In genomic region chr20:19583532-19584175, GRCh38 we compare ENCODE assay signal across 8 cellular contexts.
DNase-seq lines count a peak whose midpoint lies in the region; ATAC-seq, FAIRE-seq and TF ChIP-seq lines count a peak whose summit lies in the region.

No MANE protein-coding gene starts in this region.

- H3K4me3 ChIP-seq in IMR-90 (ENCODE audit: insufficient read depth, low read depth, low read length) (no peak overlapping the region), Peyer's patch (no peak overlapping the region), bronchial epithelial cell (ENCODE audit: low read depth, low read length) (no peak overlapping the region)

- H3K14ac ChIP-seq in IMR-90 (replicated peaks; ENCODE audit: low read depth, low read length): no peak overlapping the region

- H3K27ac ChIP-seq in IMR-90 (ENCODE audit: insufficient read depth, low read length): no peak overlapping the region
- H3K27ac ChIP-seq in Peyer's patch: no peak overlapping the region

- no peak overlapping the region for H4K5ac ChIP-seq in IMR-90 (ENCODE audit: low read depth, low read length)

- no TSS peak for BruUV-seq in IMR-90 (replicated peaks; lab: Mats Ljungman, UMichigan)

- no peak overlapping the region for H2BK15ac ChIP-seq in IMR-90 (ENCODE audit: low read depth, low read length)

- intact Hi-C loops in IMR-90 (cut with micrococcal nuclease): loop anchor here (2.0 to 10.0 kb wide), 3 partner anchors 377 to 996 kb away; partner anchors contain the start of gene DTD1

- ATAC-seq in IMR-90 (ENCODE audit: low read depth) (peak; percentile 75), HG03571 (IDR thresholded peaks at IDR 0.05; ENCODE audit: unreplicated experiment) (no peak)

- CTCF ChIA-PET in IMR-90 (lab: Yijun Ruan, JAX): interaction anchor here (0.7 kb wide), 1 partner anchor 12 kb away, joined by 3 read pairs; no protein-coding TSS in a partner anchor

- no peak overlapping the region for H2AFZ ChIP-seq in IMR-90 (replicated peaks; ENCODE audit: low read length, poor library complexity)

- H4K8ac ChIP-seq in IMR-90 (ENCODE audit: low read depth in 2 of 2, low read length in 2 of 2): no peak overlapping the region

- no peaks in the 10 kb centered on the region for H3K9me3 ChIP-seq in IMR-90 (ENCODE audit: control insufficient read depth, insufficient read depth, low read length)
- no peaks in the 10 kb centered on the region for H3K9me3 ChIP-seq in Peyer's patch

- no peak for FAIRE-seq in bronchial epithelial cell (lab: Jason Lieb, UNC)

- dilution Hi-C loops in IMR-90 (cut with HindIII; ENCODE audit: low sequenced_read_pairs, unreplicated experiment): no loop called here

- TF ChIP-seq RAD21 in IMR-90 (IDR thresholded peaks at IDR 0.05; ENCODE audit: low read length): peak; percentile 64

- no peaks in the 10 kb centered on the region for H3K9me1 ChIP-seq in IMR-90 (ENCODE audit: insufficient read depth, low read length)

- no peak for TF ChIP-seq POLR2A in IMR-90 (IDR thresholded peaks at IDR 0.05; ENCODE audit: low read depth, low read length)
- TF ChIP-seq POLR2A in Peyer's patch (IDR thresholded peaks at IDR 0.05): no peak

- no peak overlapping the region for H2AK5ac ChIP-seq in IMR-90 (ENCODE audit: low read depth, low read length)

- H3K56ac ChIP-seq in IMR-90 (ENCODE audit: extremely low read depth, insufficient read depth, low read length): no peak overlapping the region

- no peaks in the 10 kb centered on the region for H3K79me1 ChIP-seq in IMR-90 (ENCODE audit: low read depth in 1 of 2, low read length in 2 of 2)

- no peak overlapping the region for H2BK120ac ChIP-seq in IMR-90 (ENCODE audit: low read depth, low read length)

- peak; percentile 63 for DNase-seq in SIG-M5 treated with dmso at 0.1 percent for 504 hours (lab: John Stamatoyannopoulos, UW; ENCODE audit: unreplicated experiment)
- DNase-seq in SIG-M5 (lab: John Stamatoyannopoulos, UW): no peak
- peak; percentile 5 for DNase-seq in IMR-90
- DNase-seq in Peyer's patch: peak; percentile 26 to 80 (median 77)
- peak; percentile 40 for DNase-seq in bronchial epithelial cell (ENCODE audit: low read depth)
- DNase-seq in kidney glomerular epithelial cell (lab: John Stamatoyannopoulos, UW): peak; percentile 32
- DNase-seq in stimulated activated CD4-positive, alpha-beta T cell treated with anti-CD3 and anti-CD28 coated beads, Interleukin-2, amount 100 ng/mL, for 48 hours: peak; percentile 17 to 59

- H4K91ac ChIP-seq in IMR-90 (ENCODE audit: insufficient read depth, low read depth, low read length): no peak overlapping the region

- TF ChIP-seq CTCF in IMR-90 (conservative IDR thresholded peaks at IDR 0.05; ENCODE audit: low read depth, low read length) (peak; percentile 53), Peyer's patch (IDR thresholded peaks at IDR 0.05) (peak in 4 of 6 experiments; percentile 51 to 79 (median 70)), bronchial epithelial cell (IDR thresholded peaks at IDR 0.05; ENCODE audit: insufficient read depth, low read length, severe bottlenecking) (peak; percentile 90)

- no peak overlapping the region for H2AK9ac ChIP-seq in IMR-90 (replicated peaks; ENCODE audit: low read depth, low read length, poor library complexity)

- WGBS in IMR-90 (ENCODE audit: extremely low coverage in 2 of 2, insufficient read length in 1 of 2), 2 experiments: 28% methylated on average over 4 of the region's 12 CpGs; no CpG with 5 or more reads in 1 of the 2 experiments

- H2BK20ac ChIP-seq in IMR-90 (ENCODE audit: low read depth, low read length): no peak overlapping the region

- no peak overlapping the region for H3K18ac ChIP-seq in IMR-90 (ENCODE audit: low read depth, low read length)

- POLR2A ChIA-PET in IMR-90 (lab: Charles Lee; ENCODE audit: unreplicated experiment): no interaction called here

- H3K4me2 ChIP-seq in IMR-90 (ENCODE audit: low read depth, low read length): no peak overlapping the region

- H3K36me3 ChIP-seq in IMR-90 (ENCODE audit: control insufficient read depth, insufficient read depth, low read length): no peaks in the 10 kb centered on the region
- no peaks in the 10 kb centered on the region for H3K36me3 ChIP-seq in Peyer's patch
- H3K36me3 ChIP-seq in bronchial epithelial cell (ENCODE audit: control insufficient read depth, insufficient read depth, low read length): no peaks in the 10 kb centered on the region

- in situ Hi-C loops in IMR-90 (cut with MboI; ENCODE audit: low sequenced_read_pairs): no loop called here

- no peaks in the 10 kb centered on the region for H4K20me1 ChIP-seq in IMR-90 (ENCODE audit: insufficient read depth, low read length)

- H3K27me3 ChIP-seq in IMR-90 (ENCODE audit: control insufficient read depth, insufficient read depth, low read length) (peaks cover 3% of the 10 kb centered on the region), Peyer's patch (no peaks in the 10 kb centered on the region), bronchial epithelial cell (ENCODE audit: control insufficient read depth, insufficient read depth, low read length) (no peaks in the 10 kb centered on the region)

- no peak overlapping the region for H2BK5ac ChIP-seq in IMR-90 (ENCODE audit: low read depth, low read length, poor library complexity, severe bottlenecking)

- H3K23ac ChIP-seq in IMR-90 (ENCODE audit: low read depth, low read length): no peak overlapping the region

- H3K9ac ChIP-seq in IMR-90 (ENCODE audit: low read depth, low read length): no peak overlapping the region

- H3K4ac ChIP-seq in IMR-90 (ENCODE audit: low read depth, low read length): no peak overlapping the region

- H3K4me1 ChIP-seq in IMR-90 (ENCODE audit: control insufficient read depth, insufficient read depth, low read length) (no peaks in the 10 kb centered on the region), Peyer's patch (no peaks in the 10 kb centered on the region)

TF ChIP-seq in IMR-90, 13 proteins besides CTCF, POLR2A, EP300 and RAD21:
- TF ChIP-seq RCOR1 (IDR thresholded peaks at IDR 0.05; ENCODE audit: insufficient replicate concordance, low read length) (no peak), SMC3 (IDR thresholded peaks at IDR 0.05; ENCODE audit: low read depth, low read length) (peak; percentile 57), USF2 (IDR thresholded peaks at IDR 0.05; ENCODE audit: low read depth, low read length) (no peak), RFX5 (IDR thresholded peaks at IDR 0.05; ENCODE audit: low read depth, low read length) (no peak), MAZ (IDR thresholded peaks at IDR 0.05; ENCODE audit: borderline replicate concordance, low read depth, low read length) (no peak), ELK1 (IDR thresholded peaks at IDR 0.05; ENCODE audit: borderline replicate concordance, low read depth, low read length) (no peak), CEBPB (IDR thresholded peaks at IDR 0.05; ENCODE audit: low read depth, low read length) (no peak), MAFK (IDR thresholded peaks at IDR 0.05; ENCODE audit: low read depth, low read length) (no peak)
